10 cellular contexts compared by ENCODE assay signal in the genomic region with DNA sequence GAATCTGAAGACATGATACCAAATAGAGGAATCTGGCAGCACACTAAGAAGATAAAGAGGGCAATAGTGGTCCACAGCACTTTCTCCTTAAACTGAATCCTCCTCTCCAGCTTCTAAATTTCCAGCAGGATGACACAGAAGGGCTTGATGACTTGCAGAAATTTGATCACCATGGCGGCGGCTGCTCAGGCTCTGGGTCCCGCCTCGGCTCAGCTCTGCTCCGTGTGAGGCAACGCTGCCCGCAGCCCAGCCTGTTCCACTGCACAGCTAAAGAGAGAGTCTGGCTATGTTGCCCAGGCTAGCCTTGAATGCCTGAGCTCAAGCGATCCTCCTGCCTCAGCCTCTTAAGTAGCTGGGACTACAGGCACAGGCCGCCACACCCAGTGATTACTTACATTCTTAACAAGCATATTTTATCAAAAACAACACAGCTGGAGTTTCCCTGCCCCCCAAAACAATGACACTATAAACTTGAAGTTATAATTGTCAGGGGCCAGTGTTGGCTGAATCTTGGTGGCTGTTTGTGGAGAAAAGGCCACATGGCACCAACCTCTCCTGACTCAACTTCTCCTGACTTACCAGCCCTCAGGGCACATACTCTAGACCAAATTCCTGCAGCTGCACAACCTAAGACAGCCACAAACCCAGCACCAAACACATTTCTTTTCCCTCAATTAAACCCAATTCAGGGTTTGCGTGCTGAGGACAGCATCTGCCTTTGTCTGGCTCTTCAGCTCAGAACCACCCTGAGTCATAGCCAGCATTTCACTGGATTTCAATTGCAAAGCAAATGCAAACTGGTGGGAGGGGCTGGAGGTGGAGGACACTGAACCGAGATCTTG. TPM values are rescaled to one million over a fixed set of nuclear protein-coding genes. Genes with fewer than 3 reads are reported as not detected.
DNase-seq lines count a peak whose midpoint lies in the region; ATAC-seq, FAIRE-seq and TF ChIP-seq lines count a peak whose summit lies in the region.
"Had no signal": no experiment of that assay in that cellular context is flagged by ENCODE, and none has a peak within 500 bp of the region (broad histone marks: within the 10 kb centered on the region; RNA-seq: fewer than 3 reads in every experiment).

No MANE protein-coding gene starts in this region.

- peaks cover 7 to 18% (median 14%) of the 10 kb centered on the region in 11 experiments; a peak in 20 of 22 replicates for H3K9me3 ChIP-seq in BLaER1 treated with 17β-estradiol and CSF1 and Interleukin-3, amounts not matched to agents 10 nM and 100 nM (replicated peaks in 1 of 11)
- H3K9me3 ChIP-seq in HUES48 (ENCODE audit: control insufficient read depth, insufficient read depth, low read length) (0 out of 2 replicates have a peak, but pooled peaks cover 5% of the 10 kb centered on the region), astrocyte (ENCODE audit: insufficient read depth, low read depth, low read length) (no peaks in the 10 kb centered on the region)

- no peak for FAIRE-seq in astrocyte (lab: Jason Lieb, UNC)

- peak overlapping the region in 6 of 11 experiments; percentile 1 to 56 (median 30); a peak in 11 of 22 replicates for H3K27ac ChIP-seq in BLaER1 treated with 17β-estradiol and CSF1 and Interleukin-3, amounts not matched to agents 10 nM and 100 nM
- H3K27ac ChIP-seq in HUES48 (ENCODE audit: low read depth, low read length), result peak overlapping the region; percentile 96
- H3K27ac ChIP-seq in astrocyte (ENCODE audit: low read depth, low read length), result peak overlapping the region; percentile 11

- peak overlapping the region; percentile 12 for H2AFZ ChIP-seq in astrocyte (ENCODE audit: low read depth, low read length)

- H3K4me1 ChIP-seq in BLaER1 treated with 17β-estradiol and CSF1 and Interleukin-3, amounts not matched to agents 10 nM and 100 nM, result peaks cover 24 to 46% (median 38%) of the 10 kb centered on the region in 10 experiments
- H3K4me1 ChIP-seq in HUES48 (ENCODE audit: control insufficient read depth, insufficient read depth, low read length) (peaks cover 19% of the 10 kb centered on the region), astrocyte (ENCODE audit: insufficient read depth, low read length) (peaks cover 8% of the 10 kb centered on the region)

- 0 out of 22 replicates have a peak, but pooled peaks cover 0 to 5% (median 0%) of the 10 kb centered on the region in 11 experiments for H3K36me3 ChIP-seq in BLaER1 treated with 17β-estradiol and CSF1 and Interleukin-3, amounts not matched to agents 10 nM and 100 nM
- H3K36me3 ChIP-seq in HUES48 (ENCODE audit: control insufficient read depth, insufficient read depth, low read length) (no peaks in the 10 kb centered on the region), astrocyte (ENCODE audit: insufficient read depth, low read length) (no peaks in the 10 kb centered on the region)

- ATAC-seq in HG03378 (IDR thresholded peaks at IDR 0.05; ENCODE audit: unreplicated experiment) (no peak), GM19035 (IDR thresholded peaks at IDR 0.05; ENCODE audit: unreplicated experiment) (no peak)

- H3K36me3 Mint-ChIP-seq in astrocyte (ENCODE audit: low read depth, unreplicated experiment), result no peaks in the 10 kb centered on the region

- no peak overlapping the region for H3K4me3 Mint-ChIP-seq in astrocyte (ENCODE audit: unreplicated experiment)

- H3K4me1 Mint-ChIP-seq in astrocyte (ENCODE audit: low read depth, unreplicated experiment), result peaks cover 9% of the 10 kb centered on the region

- H3K79me2 ChIP-seq in astrocyte (ENCODE audit: insufficient read depth, low read length), result no peaks in the 10 kb centered on the region

- peak overlapping the region in 2 of 11 experiments; percentile 20 to 27; a peak in 2 of 22 replicates for H3K9ac ChIP-seq in BLaER1 treated with 17β-estradiol and CSF1 and Interleukin-3, amounts not matched to agents 10 nM and 100 nM
- H3K9ac ChIP-seq in HUES48 (ENCODE audit: low read depth, low read length) (peak overlapping the region; percentile 72), astrocyte (ENCODE audit: low read length) (no peak overlapping the region)

- H4K20me1 ChIP-seq in BLaER1 treated with 17β-estradiol and CSF1 and Interleukin-3, amounts not matched to agents 10 nM and 100 nM, result no peaks in the 10 kb centered on the region
- no peaks in the 10 kb centered on the region for H4K20me1 ChIP-seq in astrocyte (ENCODE audit: insufficient read depth, low read length)

- no peaks in the 10 kb centered on the region for H3K27me3 ChIP-seq in BLaER1 treated with 17β-estradiol and CSF1 and Interleukin-3, amounts not matched to agents 10 nM and 100 nM
- H3K27me3 ChIP-seq in HUES48 (ENCODE audit: control insufficient read depth, insufficient read depth, low read length), result no peaks in the 10 kb centered on the region
- peaks cover 4% of the 10 kb centered on the region for H3K27me3 ChIP-seq in astrocyte (ENCODE audit: insufficient read depth, low read length)

- peak overlapping the region; percentile 8 to 77 (median 54); a peak in 19 of 22 replicates for H3K4me2 ChIP-seq in BLaER1 treated with 17β-estradiol and CSF1 and Interleukin-3, amounts not matched to agents 10 nM and 100 nM
- peak overlapping the region; percentile 42 for H3K4me2 ChIP-seq in astrocyte (ENCODE audit: low read length)

- H3K27me3 Mint-ChIP-seq in astrocyte (ENCODE audit: low read depth, unreplicated experiment), result peaks cover 11% of the 10 kb centered on the region

- no peak for TF ChIP-seq CTCF in astrocyte (IDR thresholded peaks at IDR 0.05; ENCODE audit: insufficient read depth, low read depth, low read length)

- H3K27ac Mint-ChIP-seq in astrocyte (ENCODE audit: unreplicated experiment), result peak overlapping the region; percentile 77

- H3K4me3 ChIP-seq in BLaER1 treated with 17β-estradiol and CSF1 and Interleukin-3, amounts not matched to agents 10 nM and 100 nM, result no peak overlapping the region
- H3K4me3 ChIP-seq in HUES48 (ENCODE audit: low read depth, low read length), result peak overlapping the region; percentile 3; the same call in 1 of the 2 replicates
- H3K4me3 ChIP-seq in astrocyte (ENCODE audit: insufficient read depth, low read depth, low read length), result no peak overlapping the region

- H3K9me3 Mint-ChIP-seq in astrocyte (ENCODE audit: unreplicated experiment), result no peaks in the 10 kb centered on the region

- DNase-seq in astrocyte (ENCODE audit: low read depth) (peak; percentile 68), islet precursor cell (peak; percentile 88), mucosa of gallbladder (ENCODE audit: low spot score) (no peak), NCI-H146 treated with DMSO at 0.1 percent for 48 hours (lab: John Stamatoyannopoulos, UW; ENCODE audit: unreplicated experiment) (no peak)
- DNase-seq: DND-41; stimulated activated CD8-positive, alpha-beta memory T cell treated with anti-CD3 and anti-CD28 coated beads, Interleukin-4, amount 100 ng/mL, for 48 hours had no signal

RNA-seq across cellular contexts. Expression of a gene that starts 11.6 kb away (rescaled TPM):
- total RNA-seq in astrocyte (49.2 and 49.8 TPM in 2 replicates), mucosa of gallbladder (44.0 TPM)

Comparison
In these comparisons a context has a peak if more than half of its experiments do, and no peak if none do; other contexts are left out.
1. H3K27ac ChIP-seq: peak in every context shown above with its lines; median percentile 96 in HUES48; 30 in BLaER1 treated with 17β-estradiol and CSF1 and Interleukin-3, amounts not matched to agents 10 nM and 100 nM; 11 in astrocyte.
2. DNase-seq: peak in astrocyte (single experiment) and islet precursor cell (single experiment); none in mucosa of gallbladder (single experiment) and NCI-H146 treated with DMSO at 0.1 percent for 48 hours (single experiment).